Comparison of ENCODE assay signal across 8 cellular contexts in genomic region chr19:38361633-38362075, GRCh38. TPM values are rescaled to one million over a fixed set of nuclear protein-coding genes. Genes with fewer than 3 reads are reported as not detected.
DNase-seq lines count a peak whose midpoint lies in the region; ATAC-seq, FAIRE-seq and TF ChIP-seq lines count a peak whose summit lies in the region.

No MANE protein-coding gene starts in this region.

- peaks cover 6 to 14% (median 13%) of the 10 kb centered on the region in 3 donors for H3K27me3 Mint-ChIP-seq in immature natural killer cell (ENCODE audit: low read depth in 3 of 3)

- intact Hi-C loops in mammary epithelial cell (cut with micrococcal nuclease) = loop anchor here (1.0 to 2.0 kb wide), 3 partner anchors 13 to 27 kb away; partner anchors contain the start of genes GGN, PSMD8 and SPRED3

- H3K9ac ChIP-seq in BLaER1 (peak overlapping the region; percentile 49; the same call in 1 of the 2 replicates), mammary epithelial cell (ENCODE audit: insufficient read depth, low read length) (no peak overlapping the region)

- H3K27ac Mint-ChIP-seq in immature natural killer cell = no peak overlapping the region

- H3K4me3 Mint-ChIP-seq in immature natural killer cell = peak overlapping the region; percentile 75 to 84 (median 83)

- dilution Hi-C loops in mammary epithelial cell (cut with HindIII; ENCODE audit: low sequenced_read_pairs) = no loop called here

- in situ Hi-C loops in mammary epithelial cell (cut with MboI; ENCODE audit: low sequenced_read_pairs in 2 of 2) = no loop called here

- H3K27me3 ChIP-seq in BLaER1 (peaks cover 27% of the 10 kb centered on the region), mammary epithelial cell (ENCODE audit: insufficient read depth, low read length) (peaks cover 12% of the 10 kb centered on the region), small intestine (ENCODE audit: control insufficient read depth in 2 of 2, insufficient read depth in 2 of 2, low read length in 2 of 2) (no peaks in the 10 kb centered on the region)

- no peaks in the 10 kb centered on the region for H3K36me3 Mint-ChIP-seq in immature natural killer cell

- FAIRE-seq in small intestine (lab: Jason Lieb, UNC) = no peak

- H3K4me1 Mint-ChIP-seq in immature natural killer cell = peaks cover 0 to 9% of the 10 kb centered on the region in 2 donors

- BruUV-seq in mammary epithelial cell (replicated peaks; lab: Mats Ljungman, UMichigan) = no TSS peak

- 2% methylated on average over 18 of the region's 37 CpGs for WGBS in mammary epithelial cell (ENCODE audit: low coverage, missing lambda C conversion rate)
- 0 to 1% (median 1%) methylated on average over 21 to 37 of the region's 37 CpGs for WGBS in small intestine, 3 donors

- DNase-seq in NCI-H1930 (lab: John Stamatoyannopoulos, UW) (peak; percentile 91), mammary epithelial cell (peak; percentile 81), immature natural killer cell (peak; percentile 24 to 32 (median 25)), small intestine (peak; percentile 62), pons (ENCODE audit: low spot score) (no peak)

- TF ChIP-seq CTCF in VCaP (conservative IDR thresholded peaks at IDR 0.05) (peak; percentile 29), mammary epithelial cell (conservative IDR thresholded peaks at IDR 0.05 in 1 of 2, IDR thresholded peaks at IDR 0.05 in 1 of 2; ENCODE audit: extremely low read depth in 1 of 2, insufficient read depth in 1 of 2, low read depth in 1 of 2, low read length in 2 of 2) (no peak)

- H3K9me3 ChIP-seq in BLaER1 (peaks cover 17% of the 10 kb centered on the region), mammary epithelial cell (replicated peaks; ENCODE audit: insufficient read depth, low read length) (no peaks in the 10 kb centered on the region), small intestine (ENCODE audit: control insufficient read depth, low read depth) (no peaks in the 10 kb centered on the region)

- H3K9me3 Mint-ChIP-seq in immature natural killer cell = no peaks in the 10 kb centered on the region

- H2AFZ ChIP-seq in mammary epithelial cell (ENCODE audit: low read depth, low read length) = peak overlapping the region; percentile 97

- H4K20me1 ChIP-seq in BLaER1 (no peaks in the 10 kb centered on the region), mammary epithelial cell (ENCODE audit: insufficient read depth, low read length) (no peaks in the 10 kb centered on the region)

- ATAC-seq in GM21447 (IDR thresholded peaks at IDR 0.05; ENCODE audit: unreplicated experiment) = peak; percentile 55

- H3K4me3 ChIP-seq in BLaER1 (peak overlapping the region; percentile 80), mammary epithelial cell (replicated peaks in 1 of 3; ENCODE audit: insufficient read depth in 1 of 3, low read depth in 2 of 3, low read length in 3 of 3) (peak overlapping the region; percentile 53 to 76 (median 59)), small intestine (ENCODE audit: low read depth in 1 of 2, low read length in 2 of 2) (peak overlapping the region in 1 of 2 donors; percentile 50)

- H3K4me1 ChIP-seq in BLaER1 (peaks cover 14% of the 10 kb centered on the region), mammary epithelial cell (ENCODE audit: insufficient read depth, low read length) (peaks cover 8% of the 10 kb centered on the region), small intestine (ENCODE audit: control insufficient read depth in 2 of 2, insufficient read depth in 1 of 2, low read depth in 1 of 2, low read length in 1 of 2) (no peaks in the 10 kb centered on the region)

- H3K4me2 ChIP-seq in BLaER1 = peak overlapping the region; percentile 96
- peak overlapping the region; percentile 97 for H3K4me2 ChIP-seq in mammary epithelial cell (ENCODE audit: insufficient read depth, low read depth, low read length)

- CTCF ChIA-PET in mammary epithelial cell (lab: Charles Lee; ENCODE audit: low non-redundant PET) = interaction anchor here (0.5 kb wide), 1 partner anchor 41 kb away, joined by 4 read pairs; no protein-coding TSS in a partner anchor

- no peak overlapping the region for H3K27ac ChIP-seq in BLaER1
- peak overlapping the region; percentile 78 for H3K27ac ChIP-seq in VCaP
- no peak overlapping the region for H3K27ac ChIP-seq in mammary epithelial cell (ENCODE audit: insufficient read depth, low read depth, low read length)
- no peak overlapping the region for H3K27ac ChIP-seq in small intestine (ENCODE audit: low read depth in 1 of 2, low read length in 1 of 2)

- H3K36me3 ChIP-seq in BLaER1 = no peaks in the 10 kb centered on the region
- no peaks in the 10 kb centered on the region for H3K36me3 ChIP-seq in mammary epithelial cell (ENCODE audit: insufficient read depth, low read length)
- no peaks in the 10 kb centered on the region for H3K36me3 ChIP-seq in small intestine (ENCODE audit: control insufficient read depth in 2 of 2, insufficient read depth in 2 of 2, low read length in 2 of 2)

- no peaks in the 10 kb centered on the region for H3K79me2 ChIP-seq in mammary epithelial cell (ENCODE audit: insufficient read depth, low read length)

RNA-seq across cellular contexts. Expression of gene PSMD8, which starts 12.7 kb away (rescaled TPM):
- 100 to 1,000 TPM; 247 to 401 TPM for total RNA-seq in mammary epithelial cell
- 458 TPM for polyA plus RNA-seq in mammary epithelial cell
- 202 TPM for polyA minus RNA-seq in mammary epithelial cell
- polyA plus RNA-seq in immature natural killer cell = 100 to 1,000 TPM; 210 to 298 (median 236) TPM
- 100 to 1,000 TPM; 147 to 182 (median 149) TPM for polyA plus RNA-seq in small intestine

RNA-seq across cellular contexts. Expression of gene CATSPERG, which starts 26.0 kb away (rescaled TPM):
- 1 to 10 TPM in 1 of 2 donors, under 1 TPM in 1; 0.83 to 2.8 TPM for total RNA-seq in mammary epithelial cell
- 0.96 TPM for polyA plus RNA-seq in mammary epithelial cell
- polyA minus RNA-seq in mammary epithelial cell = not detected
- 10 to 100 TPM in 2 of 3 donors, 1 to 10 TPM in 1; 5.3 to 14.0 (median 11.6) TPM for polyA plus RNA-seq in immature natural killer cell
- 1 to 10 TPM; 1.9 to 3.4 (median 2.0) TPM for polyA plus RNA-seq in small intestine

RNA-seq across cellular contexts. Expression of gene GGN, which starts 26.2 kb away (rescaled TPM):
- under 1 TPM; 0.17 to 0.68 TPM for total RNA-seq in mammary epithelial cell
- polyA plus RNA-seq in mammary epithelial cell (not detected), immature natural killer cell (not detected), small intestine (10 to 100 TPM in 2 of 3 donors, 1 to 10 TPM in 1; 1.7 to 16.1 (median 14.6) TPM)
- polyA minus RNA-seq in mammary epithelial cell = not detected

RNA-seq across cellular contexts. Expression of gene SPRED3, which starts 26.8 kb away (rescaled TPM):
- 1 to 10 TPM in 1 of 2 donors, under 1 TPM in 1; 0.83 to 6.1 TPM for total RNA-seq in mammary epithelial cell
- polyA plus RNA-seq in mammary epithelial cell = 0.43 TPM
- polyA minus RNA-seq in mammary epithelial cell = 0.36 TPM
- polyA plus RNA-seq in immature natural killer cell = not detected
- 1 to 10 TPM in 2 of 3 donors, under 1 TPM in 1; 0.85 to 2.7 (median 2.5) TPM for polyA plus RNA-seq in small intestine

RNA-seq across cellular contexts. Expression of gene FAM98C, which starts 41.2 kb away (rescaled TPM):
- total RNA-seq in mammary epithelial cell = 10 to 100 TPM; 10.5 to 14.9 TPM
- 9.2 TPM for polyA plus RNA-seq in mammary epithelial cell
- 19.3 TPM for polyA minus RNA-seq in mammary epithelial cell
- polyA plus RNA-seq in immature natural killer cell = 10 to 100 TPM; 15.7 to 29.9 (median 18.5) TPM
- 10 to 100 TPM; 23.6 to 47.2 (median 46.5) TPM for polyA plus RNA-seq in small intestine
